Comparison of ENCODE assay signal across 16 cellular contexts in genomic region chr6:3664641-3665041, GRCh38.
A peak's percentile ranks its signal among the peaks of the same experiment; 100 is the strongest.
DNase-seq lines count a peak whose midpoint lies in the region; ATAC-seq and TF ChIP-seq lines count a peak whose summit lies in the region.
"Had no signal": no experiment of that assay in that cellular context is flagged by ENCODE, and none has a peak within 500 bp of the region (broad histone marks: within the 10 kb centered on the region; RNA-seq: fewer than 3 reads in every experiment).

No MANE protein-coding gene starts in this region.

- no peak overlapping the region for H3K4me3 ChIP-seq in NT2/D1 (ENCODE audit: insufficient read length, low read depth)
- no peak overlapping the region for H3K4me3 ChIP-seq in fibroblast of pulmonary artery (replicated peaks; ENCODE audit: low read depth, low read length)
- no peak overlapping the region for H3K4me3 ChIP-seq in parathyroid adenoma (ENCODE audit: low read depth, low read length)
- H3K4me3 ChIP-seq in CD8-positive, alpha-beta T cell (ENCODE audit: low read depth, low read length) = no peak overlapping the region
- H3K4me3 ChIP-seq: vagina had no signal

- peak overlapping the region; percentile 25 for H3K4me2 ChIP-seq in parathyroid adenoma (ENCODE audit: low read length)

- peaks cover 3% of the 10 kb centered on the region for H3K4me1 ChIP-seq in NT2/D1 (ENCODE audit: insufficient read depth, insufficient read length)
- peaks cover 13% of the 10 kb centered on the region for H3K4me1 ChIP-seq in parathyroid adenoma
- H3K4me1 ChIP-seq in CD8-positive, alpha-beta T cell (ENCODE audit: insufficient read depth, low read length) = no peaks in the 10 kb centered on the region
- H3K4me1 ChIP-seq: vagina had no signal

- H2AFZ ChIP-seq in parathyroid adenoma = peak overlapping the region; percentile 69

- ATAC-seq in CD8-positive, alpha-beta T cell = no peak
- no peak for ATAC-seq in GM21381 (IDR thresholded peaks at IDR 0.05; ENCODE audit: unreplicated experiment)

- H3K36me3 Mint-ChIP-seq in CD8-positive, alpha-beta T cell = no peaks in the 10 kb centered on the region

- intact Hi-C loops in CD8-positive, alpha-beta T cell (cut with DNase I, micrococcal nuclease) = no loop called here

- H3K9me3 ChIP-seq in NT2/D1 (ENCODE audit: insufficient read depth, low read length) (peaks cover 10% of the 10 kb centered on the region), parathyroid adenoma (ENCODE audit: control insufficient read depth, low read length) (no peaks in the 10 kb centered on the region)
- H3K9me3 ChIP-seq in CD8-positive, alpha-beta T cell (ENCODE audit: low read length) = no peaks in the 10 kb centered on the region
- H3K9me3 ChIP-seq: vagina had no signal

- no peaks in the 10 kb centered on the region for H3K79me2 ChIP-seq in parathyroid adenoma

- CTCF ChIA-PET in CD8-positive, alpha-beta T cell (lab: Charles Lee) = no interaction called here

- H3K9ac ChIP-seq in NT2/D1 (ENCODE audit: insufficient read length, low read depth) = peak overlapping the region; percentile 10
- H3K9ac ChIP-seq in parathyroid adenoma = no peak overlapping the region

- H3K9me3 Mint-ChIP-seq in CD8-positive, alpha-beta T cell = peaks cover 20% of the 10 kb centered on the region

- H3K4me3 Mint-ChIP-seq in CD8-positive, alpha-beta T cell = no peak overlapping the region
- H3K4me3 Mint-ChIP-seq: dendritic cell treated with granulocyte-macrophage colony-stimulating factor and Interleukin-4, amounts not matched to agents 40 ng/mL and 50 ng/mL, for 4 days had no signal

- no peaks in the 10 kb centered on the region for H3K36me3 ChIP-seq in NT2/D1 (ENCODE audit: insufficient read depth, insufficient read length, low read length)
- no peaks in the 10 kb centered on the region for H3K36me3 ChIP-seq in parathyroid adenoma (ENCODE audit: control insufficient read depth, insufficient read depth, low read length)
- H3K36me3 ChIP-seq in CD8-positive, alpha-beta T cell (ENCODE audit: insufficient read depth, low read length) = no peaks in the 10 kb centered on the region
- H3K36me3 ChIP-seq: vagina had no signal

- no peak for TF ChIP-seq CTCF in fibroblast of pulmonary artery (IDR thresholded peaks at IDR 0.05; ENCODE audit: low read length, missing control alignments)
- no peak for TF ChIP-seq CTCF in parathyroid adenoma (IDR thresholded peaks at IDR 0.05)
- TF ChIP-seq CTCF in CD8-positive, alpha-beta T cell (IDR thresholded peaks at IDR 0.05) = no peak

- no peaks in the 10 kb centered on the region for H3K27me3 Mint-ChIP-seq in CD8-positive, alpha-beta T cell (ENCODE audit: low read depth)

- no peaks in the 10 kb centered on the region for H3K4me1 Mint-ChIP-seq in CD8-positive, alpha-beta T cell (ENCODE audit: low read depth)

- peak overlapping the region; percentile 30 for H3K27ac ChIP-seq in parathyroid adenoma
- H3K27ac ChIP-seq in CD8-positive, alpha-beta T cell (ENCODE audit: low read depth, low read length) = no peak overlapping the region
- H3K27ac ChIP-seq: vagina had no signal

- H3K27me3 ChIP-seq in NT2/D1 (ENCODE audit: insufficient read depth, insufficient read length) = no peaks in the 10 kb centered on the region
- H3K27me3 ChIP-seq in parathyroid adenoma (ENCODE audit: control insufficient read depth, insufficient read depth, low read length) = no peaks in the 10 kb centered on the region
- H3K27me3 ChIP-seq in CD8-positive, alpha-beta T cell (ENCODE audit: insufficient read depth, low read length) = no peaks in the 10 kb centered on the region
- H3K27me3 ChIP-seq: vagina had no signal

- DNase-seq in COLO829 (ENCODE audit: low spot score) (peak; percentile 58), NT2/D1 (ENCODE audit: low read depth, low spot score) (no peak), fibroblast of pulmonary artery (ENCODE audit: low read depth) (peak; percentile 3)
- DNase-seq in CD8-positive, alpha-beta T cell = no peak
- no peak for DNase-seq in stimulated activated CD4-positive, alpha-beta T cell treated with anti-CD3 and anti-CD28 coated beads, Interleukin-1b, Interleukin-23, amount 100 ng/mL, for 48 hours
- DNase-seq in stimulated activated CD4-positive, alpha-beta T cell treated with anti-CD3 and anti-CD28 coated beads, Interleukin-15, amount 100 ng/mL, for 24 hours = no peak
- DNase-seq: activated CD4-positive, CD25-positive, alpha-beta regulatory T cell treated with anti-CD3 and anti-CD28 coated beads, Interleukin-2, amount 50 U/mL, for 72 hours; activated T-cell treated with anti-CD3 and anti-CD28 coated beads, Interleukin-2, amount 50 U/mL, for 1 hour; AML-193; DND-41; stimulated activated CD8-positive, alpha-beta memory T cell treated with anti-CD3 and anti-CD28 coated beads, Interleukin-4, amount 100 ng/mL, for 48 hours; SW 1271 had no signal

- no peak overlapping the region for H3K27ac Mint-ChIP-seq in CD8-positive, alpha-beta T cell
- H3K27ac Mint-ChIP-seq: dendritic cell treated with granulocyte-macrophage colony-stimulating factor and Interleukin-4, amounts not matched to agents 40 ng/mL and 50 ng/mL, for 4 days had no signal

- POLR2A ChIA-PET in CD8-positive, alpha-beta T cell (lab: Charles Lee) = no interaction called here

Comparison
In these comparisons a context has a peak if more than half of its experiments do, and no peak if none do; other contexts are left out.
1. DNase-seq: peak in COLO829 (single experiment) and fibroblast of pulmonary artery (single experiment); none in NT2/D1 (single experiment), CD8-positive, alpha-beta T cell (0 of 7), stimulated activated CD4-positive, alpha-beta T cell treated with anti-CD3 and anti-CD28 coated beads, Interleukin-1b, Interleukin-23, amount 100 ng/mL, for 48 hours (single experiment) and stimulated activated CD4-positive, alpha-beta T cell treated with anti-CD3 and anti-CD28 coated beads, Interleukin-15, amount 100 ng/mL, for 24 hours (single experiment).